In genomic region chrX:71871367-71871766, GRCh38 we compare ENCODE assay signal across 13 cellular contexts. TPM values are rescaled to one million over a fixed set of nuclear protein-coding genes. Genes with fewer than 3 reads are reported as not detected.
DNase-seq lines count a peak whose midpoint lies in the region; ATAC-seq and TF ChIP-seq lines count a peak whose summit lies in the region.
"Had no signal": no experiment of that assay in that cellular context is flagged by ENCODE, and none has a peak within 500 bp of the region (broad histone marks: within the 10 kb centered on the region; RNA-seq: fewer than 3 reads in every experiment).

No MANE protein-coding gene starts in this region.

- no peak overlapping the region for H3K27ac Mint-ChIP-seq in MCF 10A (ENCODE audit: low read depth, unreplicated experiment)
- no peak overlapping the region for H3K27ac Mint-ChIP-seq in endodermal cell
- no peak overlapping the region for H3K27ac Mint-ChIP-seq in effector memory CD8-positive, alpha-beta T cell

- no peak overlapping the region for H3K4me3 Mint-ChIP-seq in MCF 10A (ENCODE audit: unreplicated experiment)
- H3K4me3 Mint-ChIP-seq in endodermal cell = no peak overlapping the region
- H3K4me3 Mint-ChIP-seq in effector memory CD8-positive, alpha-beta T cell = no peak overlapping the region
- H3K4me3 Mint-ChIP-seq: neural crest cell had no signal

- H4K20me1 ChIP-seq in SK-N-SH (ENCODE audit: insufficient read depth) = no peaks in the 10 kb centered on the region

- H3K9me2 ChIP-seq in SK-N-SH = no peaks in the 10 kb centered on the region

- no peak overlapping the region for H3K27ac ChIP-seq in breast epithelium
- no peak overlapping the region for H3K27ac ChIP-seq in endodermal cell (ENCODE audit: low read depth, low read length)
- no peak overlapping the region for H3K27ac ChIP-seq in SK-N-SH (ENCODE audit: low read depth in 2 of 2, low read length in 1 of 2)
- H3K27ac ChIP-seq: upper lobe of right lung had no signal

- no peaks in the 10 kb centered on the region for H3K36me3 Mint-ChIP-seq in MCF 10A (ENCODE audit: insufficient read depth, unreplicated experiment)
- H3K36me3 Mint-ChIP-seq in endodermal cell (ENCODE audit: low read depth) = no peaks in the 10 kb centered on the region
- H3K36me3 Mint-ChIP-seq in effector memory CD8-positive, alpha-beta T cell (ENCODE audit: insufficient read depth) = no peaks in the 10 kb centered on the region

- no peaks in the 10 kb centered on the region for H3K36me3 ChIP-seq in breast epithelium
- H3K36me3 ChIP-seq in endodermal cell (ENCODE audit: control insufficient read depth, insufficient read depth, low read length) = no peaks in the 10 kb centered on the region
- no peaks in the 10 kb centered on the region for H3K36me3 ChIP-seq in SK-N-SH (replicated peaks in 1 of 2; ENCODE audit: control insufficient read depth in 1 of 2, insufficient read depth in 2 of 2, low read length in 1 of 2)
- H3K36me3 ChIP-seq: upper lobe of right lung had no signal

- H3K4me1 ChIP-seq in breast epithelium (no peaks in the 10 kb centered on the region), endodermal cell (ENCODE audit: control insufficient read depth, insufficient read depth, low read length) (no peaks in the 10 kb centered on the region), SK-N-SH (ENCODE audit: control insufficient read depth in 1 of 2, insufficient read depth in 2 of 2, low read depth in 1 of 2, low read length in 1 of 2) (no peaks in the 10 kb centered on the region)
- H3K4me1 ChIP-seq: upper lobe of right lung had no signal

- H3K27me3 Mint-ChIP-seq in MCF 10A (ENCODE audit: insufficient read depth, unreplicated experiment) = peaks cover 35% of the 10 kb centered on the region
- peaks cover 6% of the 10 kb centered on the region for H3K27me3 Mint-ChIP-seq in endodermal cell (ENCODE audit: insufficient read depth)
- peaks cover 30 to 53% of the 10 kb centered on the region in 2 donors for H3K27me3 Mint-ChIP-seq in effector memory CD8-positive, alpha-beta T cell

- TF ChIP-seq POLR2A in breast epithelium (IDR thresholded peaks at IDR 0.05) = no peak

- intact Hi-C loops in MCF 10A (cut with micrococcal nuclease) (no loop called here), breast epithelium (cut with DNase I; ENCODE audit: low total_unique reads) (no loop called here)

- H3K4me3 ChIP-seq in breast epithelium (no peak overlapping the region), endodermal cell (ENCODE audit: low read length) (no peak overlapping the region), SK-N-SH (ENCODE audit: low read depth in 2 of 2, low read length in 1 of 2) (no peak overlapping the region)
- H3K4me3 ChIP-seq: upper lobe of right lung had no signal

- H3K4me1 Mint-ChIP-seq in MCF 10A (ENCODE audit: insufficient read depth, unreplicated experiment) = no peaks in the 10 kb centered on the region
- H3K4me1 Mint-ChIP-seq in endodermal cell = peaks cover 2% of the 10 kb centered on the region
- peaks cover 0 to 9% of the 10 kb centered on the region in 2 donors for H3K4me1 Mint-ChIP-seq in effector memory CD8-positive, alpha-beta T cell (ENCODE audit: low read depth in 2 of 2)
- H3K4me1 Mint-ChIP-seq: neural crest cell had no signal

- H3K27me3 ChIP-seq in breast epithelium (peaks cover 0 to 62% of the 10 kb centered on the region in 2 donors), endodermal cell (ENCODE audit: control insufficient read depth, insufficient read depth, low read length, poor library complexity, severe bottlenecking) (no peaks in the 10 kb centered on the region), SK-N-SH (ENCODE audit: insufficient read depth) (peaks cover 38% of the 10 kb centered on the region; the same call in 1 of the 2 replicates)
- H3K27me3 ChIP-seq: upper lobe of right lung had no signal

- H3K9me3 Mint-ChIP-seq in MCF 10A (ENCODE audit: unreplicated experiment) (no peaks in the 10 kb centered on the region), endodermal cell (peaks cover 68% of the 10 kb centered on the region)
- no peaks in the 10 kb centered on the region for H3K9me3 Mint-ChIP-seq in effector memory CD8-positive, alpha-beta T cell

- DNase-seq in MCF 10A (ENCODE audit: unreplicated experiment) (peak; percentile 65), breast epithelium (ENCODE audit: low spot score in 2 of 2) (no peak), NCI-H226 (peak; percentile 91), endodermal cell (peak; percentile 54), SK-N-SH (no peak)
- peak; percentile 39 for DNase-seq in stimulated activated CD8-positive, alpha-beta memory T cell treated with anti-CD3 and anti-CD28 coated beads, Interleukin-4, amount 100 ng/mL, for 48 hours
- no peak for DNase-seq in effector memory CD8-positive, alpha-beta T cell
- DNase-seq: activated CD4-positive, alpha-beta T cell treated with anti-CD3 and anti-CD28 coated beads for 1 hour; MV-4-11; small intestine; upper lobe of right lung had no signal

- H3K79me2 ChIP-seq in SK-N-SH (ENCODE audit: insufficient read depth) = no peaks in the 10 kb centered on the region

- POLR2A ChIA-PET in MCF 10A (lab: Yijun Ruan, JAX) (no interaction called here), SK-N-SH (lab: Yijun Ruan, JAX) (no interaction called here)

- no peak for TF ChIP-seq RAD21 in SK-N-SH (IDR thresholded peaks at IDR 0.05; ENCODE audit: low read length)

- H3K9ac ChIP-seq in endodermal cell (ENCODE audit: extremely low read depth, low read length, poor library complexity, severe bottlenecking) = no peak overlapping the region
- H3K9ac ChIP-seq in SK-N-SH = no peak overlapping the region

- H3K9me3 ChIP-seq in breast epithelium (no peaks in the 10 kb centered on the region), endodermal cell (ENCODE audit: control insufficient read depth, low read length) (no peaks in the 10 kb centered on the region), SK-N-SH (no peaks in the 10 kb centered on the region)
- H3K9me3 ChIP-seq: upper lobe of right lung had no signal

- H3F3A ChIP-seq in SK-N-SH (replicated peaks; ENCODE audit: insufficient read depth) = no peaks in the 10 kb centered on the region

- no peak for ATAC-seq in effector memory CD8-positive, alpha-beta T cell (replicated peaks)
- ATAC-seq in GM18498 (IDR thresholded peaks at IDR 0.05; ENCODE audit: unreplicated experiment) = no peak

- no peak for TF ChIP-seq EP300 in SK-N-SH (IDR thresholded peaks at IDR 0.05; ENCODE audit: borderline replicate concordance in 1 of 2, low read depth in 1 of 2, low read length in 1 of 2)

- CTCF ChIA-PET in MCF 10A (lab: Yijun Ruan, JAX) (interaction anchor here (0.6 to 1.2 kb wide), 2 partner anchors 12 to 397 kb away, joined by 3 to 4 read pairs; no protein-coding TSS in a partner anchor), SK-N-SH (lab: Yijun Ruan, JAX) (interaction anchor here (0.8 kb wide), 1 partner anchor 15 kb away, joined by 3 read pairs; no protein-coding TSS in a partner anchor)

- BruUV-seq in MCF 10A (replicated peaks; lab: Mats Ljungman, UMichigan) = no TSS peak

- 87% methylated on average over 5 of the region's 6 CpGs; no CpG with 5 or more reads in 1 of the 2 experiments for WGBS in endodermal cell (ENCODE audit: insufficient coverage in 1 of 2, insufficient read length in 1 of 2), 2 experiments
- 46% methylated on average over 6 of the region's 6 CpGs for WGBS in SK-N-SH (ENCODE audit: low lambda C conversion rate)

- no peak overlapping the region for H3K4me2 ChIP-seq in SK-N-SH

- H2AFZ ChIP-seq in SK-N-SH (ENCODE audit: low read depth) = no peak overlapping the region

- TF ChIP-seq CTCF in MCF 10A (IDR thresholded peaks at IDR 0.05; ENCODE audit: unreplicated experiment) = no peak
- no peak for TF ChIP-seq CTCF in breast epithelium (IDR thresholded peaks at IDR 0.05)
- TF ChIP-seq CTCF in endodermal cell (conservative IDR thresholded peaks at IDR 0.05) = no peak
- TF ChIP-seq CTCF in SK-N-SH (IDR thresholded peaks at IDR 0.05) = no peak

TF ChIP-seq in SK-N-SH, 30 proteins besides CTCF, POLR2A, EP300 and RAD21 (continues in another document):
- TF ChIP-seq TAF1 (IDR thresholded peaks at IDR 0.05; ENCODE audit: borderline replicate concordance, low read depth, low read length) = no peak
- no peak for TF ChIP-seq USF2 (IDR thresholded peaks at IDR 0.05; ENCODE audit: borderline replicate concordance, low read depth, low read length)
- TF ChIP-seq RFX5 (IDR thresholded peaks at IDR 0.05; ENCODE audit: low read length) = no peak
- no peak for TF ChIP-seq SIN3A (IDR thresholded peaks at IDR 0.05; ENCODE audit: borderline replicate concordance, low read depth, low read length)
- no peak for TF ChIP-seq TEAD4 (IDR thresholded peaks at IDR 0.05; ENCODE audit: borderline replicate concordance, insufficient read depth)
- no peak for TF ChIP-seq MEF2A (IDR thresholded peaks at IDR 0.05; ENCODE audit: borderline replicate concordance, low read depth)
- no peak for TF ChIP-seq NRF1 (IDR thresholded peaks at IDR 0.05; ENCODE audit: low read depth, low read length)
- no peak for TF ChIP-seq FOXM1 (IDR thresholded peaks at IDR 0.05; ENCODE audit: low read depth)
- TF ChIP-seq GABPA (IDR thresholded peaks at IDR 0.05; ENCODE audit: low read depth) = no peak
- TF ChIP-seq CHD2 (IDR thresholded peaks at IDR 0.05; ENCODE audit: low read length, partially characterized antibody) = no peak
- TF ChIP-seq, protein P1, sequence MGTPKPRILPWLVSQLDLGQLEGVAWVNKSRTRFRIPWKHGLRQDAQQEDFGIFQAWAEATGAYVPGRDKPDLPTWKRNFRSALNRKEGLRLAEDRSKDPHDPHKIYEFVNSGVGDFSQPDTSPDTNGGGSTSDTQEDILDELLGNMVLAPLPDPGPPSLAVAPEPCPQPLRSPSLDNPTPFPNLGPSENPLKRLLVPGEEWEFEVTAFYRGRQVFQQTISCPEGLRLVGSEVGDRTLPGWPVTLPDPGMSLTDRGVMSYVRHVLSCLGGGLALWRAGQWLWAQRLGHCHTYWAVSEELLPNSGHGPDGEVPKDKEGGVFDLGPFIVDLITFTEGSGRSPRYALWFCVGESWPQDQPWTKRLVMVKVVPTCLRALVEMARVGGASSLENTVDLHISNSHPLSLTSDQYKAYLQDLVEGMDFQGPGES (IDR thresholded peaks at IDR 0.05; ENCODE audit: low read depth, low read length) = no peak

RNA-seq across cellular contexts. Expression of gene NHSL2, which starts 39.3 kb away (rescaled TPM):
- total RNA-seq in MCF 10A (2022) (not detected in 2 replicates), breast epithelium (1 to 10 TPM; 5.4 to 9.2 (median 5.8) TPM), endodermal cell (10 to 100 TPM in 1 of 2 donors, 1 to 10 TPM in 1; 6.9 to 11.2 TPM)
- 4.7 TPM for polyA plus RNA-seq in endodermal cell (2013, experiment 1 of 2)
- 6.4 TPM for polyA plus RNA-seq in endodermal cell (2013, experiment 2 of 2)
- polyA plus RNA-seq in SK-N-SH (2012; rRNA removed) = 0.61 and 1.7 TPM in 2 replicates
- 0.60 and 1.5 TPM in 2 replicates for polyA plus RNA-seq in SK-N-SH (2012; cell fraction: cytosol; rRNA removed)
- 1.6 and 1.9 TPM in 2 replicates for polyA plus RNA-seq in SK-N-SH (2012; cell fraction: nucleus; rRNA removed)

Comparison
In these comparisons a context has a peak if more than half of its experiments do, and no peak if none do; other contexts are left out.
1. DNase-seq: peak in MCF 10A (single experiment), NCI-H226 (single experiment), endodermal cell (single experiment) and stimulated activated CD8-positive, alpha-beta memory T cell treated with anti-CD3 and anti-CD28 coated beads, Interleukin-4, amount 100 ng/mL, for 48 hours (single experiment); none in breast epithelium (0 of 2), effector memory CD8-positive, alpha-beta T cell (0 of 3) and SK-N-SH (single experiment).